Comparison of ENCODE assay signal across 14 cellular contexts in the genomic region with DNA sequence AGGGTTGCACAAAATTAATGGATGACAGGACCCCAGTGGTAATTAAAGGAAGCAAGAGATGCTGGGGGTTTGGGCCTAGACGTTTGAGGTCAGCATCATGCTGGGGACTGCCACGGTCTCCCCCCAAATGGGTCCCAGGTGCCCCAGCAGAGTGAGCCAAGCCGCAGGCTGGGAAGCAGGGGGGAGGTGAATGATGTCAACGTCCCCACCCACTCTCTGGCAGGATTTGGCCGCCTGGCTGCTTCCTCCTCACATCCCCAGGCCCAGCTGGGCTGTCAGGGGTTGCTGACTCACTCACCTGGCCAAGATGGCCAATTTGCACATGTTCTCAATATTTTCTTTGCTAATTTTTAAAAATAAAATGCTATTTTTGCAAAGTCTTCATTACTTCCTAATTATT.
DNase-seq lines count a peak whose midpoint lies in the region; ATAC-seq and TF ChIP-seq lines count a peak whose summit lies in the region.
"Had no signal": no experiment of that assay in that cellular context is flagged by ENCODE, and none has a peak within 500 bp of the region (broad histone marks: within the 10 kb centered on the region; RNA-seq: fewer than 3 reads in every experiment).

No MANE protein-coding gene starts in this region.

- no peak for TF ChIP-seq CTCF in SK-N-SH (IDR thresholded peaks at IDR 0.05)
- TF ChIP-seq CTCF in fibroblast of the aortic adventitia (IDR thresholded peaks at IDR 0.05; ENCODE audit: insufficient read depth, low read length) = no peak

- no peak; the same call in 2 of the 3 replicates for ATAC-seq in SK-N-SH treated with all-trans-retinoic acid at 6 μM for 48 hours
- ATAC-seq: HepG2 had no signal

- no peak overlapping the region for H2AFZ ChIP-seq in SK-N-SH (ENCODE audit: low read depth)

- H3K4me1 ChIP-seq in SK-N-SH (ENCODE audit: control insufficient read depth in 1 of 2, insufficient read depth in 2 of 2, low read depth in 1 of 2, low read length in 1 of 2) = peaks cover 0 to 9% of the 10 kb centered on the region in 2 experiments; a peak in 2 of 4 replicates
- H3K4me1 ChIP-seq: SJSA1 had no signal

- TF ChIP-seq RAD21 in SK-N-SH (IDR thresholded peaks at IDR 0.05; ENCODE audit: low read length) = no peak

- H3K27me3 ChIP-seq in SK-N-SH (ENCODE audit: insufficient read depth) = no peaks in the 10 kb centered on the region; the same call in 1 of the 2 replicates

- H3K4me3 ChIP-seq in SK-N-SH (ENCODE audit: low read depth in 2 of 2, low read length in 1 of 2) (no peak overlapping the region), fibroblast of the aortic adventitia (ENCODE audit: low read depth, low read length) (no peak overlapping the region)
- H3K4me3 ChIP-seq: SJSA1 had no signal

- no peak for TF ChIP-seq EP300 in SK-N-SH (IDR thresholded peaks at IDR 0.05; ENCODE audit: borderline replicate concordance in 1 of 2, low read depth in 1 of 2, low read length in 1 of 2)

- H3K4me2 ChIP-seq in SK-N-SH = no peak overlapping the region

- CTCF ChIA-PET in SK-N-SH (lab: Yijun Ruan, JAX) = interaction anchor here (1.2 to 4.4 kb wide), 8 partner anchors 15 to 182 kb away, joined by 3 to 15 read pairs (median 4); partner anchors contain the start of gene PCDH1

- no peaks in the 10 kb centered on the region for H3K9me3 ChIP-seq in SK-N-SH
- H3K9me3 ChIP-seq: SJSA1 had no signal

- no peak overlapping the region for H3K9ac ChIP-seq in SK-N-SH

- no peaks in the 10 kb centered on the region for H4K20me1 ChIP-seq in SK-N-SH (ENCODE audit: insufficient read depth)

- no peak overlapping the region for H3K27ac ChIP-seq in SK-N-SH (ENCODE audit: low read depth in 2 of 2, low read length in 1 of 2)
- H3K27ac ChIP-seq: SJSA1 had no signal

- POLR2A ChIA-PET in SK-N-SH (lab: Yijun Ruan, JAX) = no interaction called here

- intact Hi-C loops in posterior cingulate gyrus (cut with DNase I) = no loop called here

- H3K79me2 ChIP-seq in SK-N-SH (ENCODE audit: insufficient read depth) = no peaks in the 10 kb centered on the region

- DNase-seq in SK-N-SH (no peak), SW480 (ENCODE audit: low spot score) (peak; percentile 33), fibroblast of the aortic adventitia (ENCODE audit: low read depth) (peak; percentile 39), stromal cell of bone marrow (ENCODE audit: low read depth) (peak; percentile 13), CD1c-positive myeloid dendritic cell (ENCODE audit: extremely low spot score) (no peak), HuH-7.5 (ENCODE audit: low spot score) (no peak), posterior cingulate gyrus (no peak)
- DNase-seq: activated CD4-positive, alpha-beta T cell treated with anti-CD3 and anti-CD28 coated beads, Interleukin-2, amount 10 ng/mL, durations not matched to agents 24 days and 14 days; activated naive CD4-positive, alpha-beta T cell; effector CD8-positive, alpha-beta T cell; NCI-H345 had no signal

- WGBS in SK-N-SH (ENCODE audit: low lambda C conversion rate) = 44% methylated on average over 3 of the region's 5 CpGs

- H3K9me2 ChIP-seq in SK-N-SH = no peaks in the 10 kb centered on the region

- no peaks in the 10 kb centered on the region for H3F3A ChIP-seq in SK-N-SH (replicated peaks; ENCODE audit: insufficient read depth)

- no peaks in the 10 kb centered on the region for H3K36me3 ChIP-seq in SK-N-SH (replicated peaks in 1 of 2; ENCODE audit: control insufficient read depth in 1 of 2, insufficient read depth in 2 of 2, low read length in 1 of 2)
- H3K36me3 ChIP-seq: SJSA1 had no signal

TF ChIP-seq in SK-N-SH, 30 proteins besides CTCF, POLR2A, EP300 and RAD21:
- TF ChIP-seq FOSL2 (IDR thresholded peaks at IDR 0.05; ENCODE audit: borderline replicate concordance, low read depth) = peak; percentile 52; the same call in 1 of the 2 replicates
- no peak for TF ChIP-seq NRF1 (IDR thresholded peaks at IDR 0.05; ENCODE audit: low read depth, low read length)
- TF ChIP-seq POLR2AphosphoS5 (IDR thresholded peaks at IDR 0.05; ENCODE audit: low read depth, low read length) = no peak
- no peak for TF ChIP-seq GATA2 (CRISPR knock-in tag; IDR thresholded peaks at IDR 0.05)
- TF ChIP-seq, protein P1, sequence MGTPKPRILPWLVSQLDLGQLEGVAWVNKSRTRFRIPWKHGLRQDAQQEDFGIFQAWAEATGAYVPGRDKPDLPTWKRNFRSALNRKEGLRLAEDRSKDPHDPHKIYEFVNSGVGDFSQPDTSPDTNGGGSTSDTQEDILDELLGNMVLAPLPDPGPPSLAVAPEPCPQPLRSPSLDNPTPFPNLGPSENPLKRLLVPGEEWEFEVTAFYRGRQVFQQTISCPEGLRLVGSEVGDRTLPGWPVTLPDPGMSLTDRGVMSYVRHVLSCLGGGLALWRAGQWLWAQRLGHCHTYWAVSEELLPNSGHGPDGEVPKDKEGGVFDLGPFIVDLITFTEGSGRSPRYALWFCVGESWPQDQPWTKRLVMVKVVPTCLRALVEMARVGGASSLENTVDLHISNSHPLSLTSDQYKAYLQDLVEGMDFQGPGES (IDR thresholded peaks at IDR 0.05; ENCODE audit: low read depth, low read length) = no peak
- TF ChIP-seq NFIC (IDR thresholded peaks at IDR 0.05; ENCODE audit: borderline replicate concordance) = peak; percentile 72
- TF ChIP-seq, protein P2, sequence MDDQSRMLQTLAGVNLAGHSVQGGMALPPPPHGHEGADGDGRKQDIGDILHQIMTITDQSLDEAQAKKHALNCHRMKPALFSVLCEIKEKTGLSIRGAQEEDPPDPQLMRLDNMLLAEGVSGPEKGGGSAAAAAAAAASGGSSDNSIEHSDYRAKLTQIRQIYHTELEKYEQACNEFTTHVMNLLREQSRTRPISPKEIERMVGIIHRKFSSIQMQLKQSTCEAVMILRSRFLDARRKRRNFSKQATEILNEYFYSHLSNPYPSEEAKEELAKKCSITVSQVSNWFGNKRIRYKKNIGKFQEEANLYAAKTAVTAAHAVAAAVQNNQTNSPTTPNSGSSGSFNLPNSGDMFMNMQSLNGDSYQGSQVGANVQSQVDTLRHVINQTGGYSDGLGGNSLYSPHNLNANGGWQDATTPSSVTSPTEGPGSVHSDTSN (IDR thresholded peaks at IDR 0.05) = peak; percentile 46
- peak; percentile 73 for TF ChIP-seq TCF12 (IDR thresholded peaks at IDR 0.05)
TF ChIP-seq in SK-N-SH: peak in this region for 4.

TF ChIP-seq in SK-N-SH treated with all-trans-retinoic acid at 6 μM for 48 hours, 23 proteins besides CTCF, POLR2A, EP300 and RAD21:
- TF ChIP-seq PPARA (CRISPR knock-in tag; IDR thresholded peaks at IDR 0.05; ENCODE audit: borderline replicate concordance) (no peak), TCF4 (CRISPR knock-in tag; IDR thresholded peaks at IDR 0.05; ENCODE audit: borderline replicate concordance) (no peak), CSRNP3 (CRISPR knock-in tag; IDR thresholded peaks at IDR 0.05) (no peak), ISL1 (CRISPR knock-in tag; IDR thresholded peaks at IDR 0.05) (no peak), ZC3H10 (CRISPR knock-in tag; IDR thresholded peaks at IDR 0.05) (no peak), ZNF565 (CRISPR knock-in tag; conservative IDR thresholded peaks at IDR 0.05; ENCODE audit: low read depth) (no peak), CSDC2 (CRISPR knock-in tag; IDR thresholded peaks at IDR 0.05) (no peak), ZFP3 (CRISPR knock-in tag; IDR thresholded peaks at IDR 0.05) (no peak), BACH2 (CRISPR knock-in tag; IDR thresholded peaks at IDR 0.05; ENCODE audit: borderline replicate concordance) (no peak), ARNTL (CRISPR knock-in tag; IDR thresholded peaks at IDR 0.05; ENCODE audit: borderline replicate concordance, low read depth) (no peak), ZFP30 (CRISPR knock-in tag; IDR thresholded peaks at IDR 0.05) (no peak), ZNF70 (CRISPR knock-in tag; IDR thresholded peaks at IDR 0.05) (no peak)

Comparison
In these comparisons a context has a peak if more than half of its experiments do, and no peak if none do; other contexts are left out.
1. DNase-seq: peak in SW480 (single experiment), fibroblast of the aortic adventitia (single experiment) and stromal cell of bone marrow (single experiment); none in SK-N-SH (single experiment), CD1c-positive myeloid dendritic cell (single experiment), HuH-7.5 (single experiment) and posterior cingulate gyrus (0 of 10).